In the genomic region with DNA sequence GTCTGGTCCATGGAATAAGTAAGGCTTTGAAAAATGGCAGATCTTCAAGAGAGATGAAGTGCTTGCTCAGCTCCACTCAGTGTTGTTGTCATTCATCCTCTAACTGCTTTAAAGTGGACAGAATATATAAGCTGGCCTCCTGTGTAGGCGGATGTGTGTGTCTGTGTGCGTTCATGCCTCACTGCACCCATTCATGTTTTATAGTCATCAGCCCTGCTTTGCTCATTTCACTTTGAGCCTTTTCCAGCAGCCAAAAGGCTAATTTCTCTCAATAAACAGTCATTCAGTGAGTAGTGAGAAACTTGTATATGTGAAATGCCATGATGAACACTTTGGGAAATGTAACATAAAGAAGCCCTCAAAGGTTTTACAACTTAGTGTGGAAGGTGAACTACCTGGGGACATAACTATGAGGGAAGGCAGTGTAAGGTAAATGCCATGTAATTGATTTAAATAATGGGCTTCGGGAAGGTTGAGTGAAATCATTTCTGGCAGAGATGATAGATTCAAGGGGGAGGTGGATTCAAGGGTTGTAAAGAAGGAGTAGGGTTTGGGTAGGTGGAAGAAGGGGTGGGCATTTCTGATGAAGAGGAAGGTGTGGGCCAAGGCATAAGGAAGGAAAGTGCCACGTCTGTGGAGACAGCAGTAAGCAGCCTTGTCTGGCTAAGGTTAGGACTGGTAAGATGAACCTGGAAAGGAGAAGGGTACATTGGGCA, we compare ENCODE assay signal across 10 cellular contexts. TPM values are rescaled to one million over a fixed set of nuclear protein-coding genes. Genes with fewer than 3 reads are reported as not detected.
A peak's percentile ranks its signal among the peaks of the same experiment; 100 is the strongest.
DNase-seq lines count a peak whose midpoint lies in the region; ATAC-seq and TF ChIP-seq lines count a peak whose summit lies in the region.
"Had no signal": no experiment of that assay in that cellular context is flagged by ENCODE, and none has a peak within 500 bp of the region (broad histone marks: within the 10 kb centered on the region; RNA-seq: fewer than 3 reads in every experiment).

No MANE protein-coding gene starts in this region.

- ATAC-seq in HG03280 (IDR thresholded peaks at IDR 0.05; ENCODE audit: unreplicated experiment) (peak; percentile 88), natural killer cell (no peak)
- ATAC-seq: heart right ventricle, K562 had no signal

- H3K9me3 Mint-ChIP-seq in natural killer cell = no peaks in the 10 kb centered on the region

- H3K36me3 Mint-ChIP-seq in natural killer cell = no peaks in the 10 kb centered on the region

- no peaks in the 10 kb centered on the region for H3K4me1 ChIP-seq in uterus
- H3K4me1 ChIP-seq: heart right ventricle had no signal

- DNase-seq in COLO668 (lab: John Stamatoyannopoulos, UW; ENCODE audit: unreplicated experiment) (peak; percentile 79), GM20000 (ENCODE audit: low spot score) (peak; percentile 69), NCI-H748 (lab: John Stamatoyannopoulos, UW; ENCODE audit: unreplicated experiment) (peak; percentile 99), natural killer cell (no peak), LoVo (ENCODE audit: low spot score) (no peak), uterus (no peak)
- no peak for DNase-seq in activated naive CD4-positive, alpha-beta T cell (lab: John Stamatoyannopoulos, UW)
- DNase-seq: heart right ventricle had no signal

- TF ChIP-seq POLR2A in uterus (IDR thresholded peaks at IDR 0.05) = no peak

- H3K36me3 ChIP-seq in uterus = no peaks in the 10 kb centered on the region
- H3K36me3 ChIP-seq: heart right ventricle had no signal

- no peaks in the 10 kb centered on the region for H3K27me3 ChIP-seq in uterus
- H3K27me3 ChIP-seq: heart right ventricle had no signal

- H3K9me3 ChIP-seq in uterus = no peaks in the 10 kb centered on the region
- H3K9me3 ChIP-seq: heart right ventricle had no signal

- no peak overlapping the region for H3K27ac ChIP-seq in uterus
- H3K27ac ChIP-seq: heart right ventricle had no signal

- TF ChIP-seq CTCF in GM20000 (IDR thresholded peaks at IDR 0.05; ENCODE audit: extremely low read depth, missing control alignments) (no peak), natural killer cell (IDR thresholded peaks at IDR 0.05) (no peak), uterus (IDR thresholded peaks at IDR 0.05) (no peak)

- H3K27ac Mint-ChIP-seq in natural killer cell = no peak overlapping the region

- intact Hi-C loops in natural killer cell (cut with micrococcal nuclease) (no loop called here), uterus (cut with DNase I; ENCODE audit: low total_unique reads) (no loop called here)

- H3K27me3 Mint-ChIP-seq in natural killer cell (ENCODE audit: low read depth in 2 of 2) = peaks cover 0 to 7% of the 10 kb centered on the region in 2 donors

- no peaks in the 10 kb centered on the region for H3K4me1 Mint-ChIP-seq in natural killer cell

- no peak overlapping the region for H3K4me3 ChIP-seq in uterus
- H3K4me3 ChIP-seq: heart right ventricle, K562 had no signal

- H3K4me3 Mint-ChIP-seq in natural killer cell = no peak overlapping the region

RNA-seq across cellular contexts. Expression of a gene that starts 15.7 kb away (rescaled TPM):
- total RNA-seq in natural killer cell = under 1 TPM in 1 of 3 donors, not detected in 2; 0.48 TPM
- 1 to 10 TPM in 1 of 4 donors, under 1 TPM in 1, not detected in 2; 0.15 to 2.0 TPM for total RNA-seq in uterus

Comparison
In these comparisons a context has a peak if more than half of its experiments do, and no peak if none do; other contexts are left out.
1. DNase-seq: peak in COLO668 (single experiment), GM20000 (single experiment) and NCI-H748 (single experiment); none in natural killer cell (single experiment), activated naive CD4-positive, alpha-beta T cell (0 of 4), LoVo (single experiment) and uterus (0 of 2).